8 cellular contexts compared by ENCODE assay signal in the genomic region with DNA sequence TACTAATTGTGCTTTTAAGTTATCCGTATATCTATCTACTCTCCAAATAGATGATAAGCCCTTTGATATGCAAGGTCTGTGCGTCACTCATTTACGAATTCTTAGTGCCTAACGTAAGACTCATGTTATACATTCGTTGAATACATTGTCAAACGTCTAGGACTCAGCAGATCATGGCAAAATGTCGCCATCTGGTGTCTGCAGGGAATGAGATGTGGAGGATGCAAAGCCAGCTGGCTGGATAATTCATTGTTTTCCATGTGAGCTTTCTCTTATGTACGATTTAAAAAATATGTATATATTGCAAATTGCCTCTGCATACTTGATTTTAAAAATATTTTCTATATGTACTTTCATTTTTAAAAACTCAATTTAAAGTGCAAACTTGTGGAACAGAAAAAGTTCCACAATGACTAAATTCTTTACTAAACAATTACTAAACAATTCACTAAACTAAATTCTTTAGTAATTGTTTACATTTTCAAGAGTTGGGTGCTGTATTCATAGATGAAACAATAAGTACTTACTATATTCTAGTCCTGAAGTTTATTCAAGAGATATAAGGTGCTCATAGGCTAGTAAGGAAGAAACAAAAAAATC. TPM values are rescaled to one million over a fixed set of nuclear protein-coding genes. Genes with fewer than 3 reads are reported as not detected.
DNase-seq lines count a peak whose midpoint lies in the region; ATAC-seq and TF ChIP-seq lines count a peak whose summit lies in the region.

No MANE protein-coding gene starts in this region.

- no peak overlapping the region for H3K27ac ChIP-seq in H9 (ENCODE audit: insufficient read length, low read depth, low read length)
- no peak overlapping the region for H3K27ac ChIP-seq in lung (ENCODE audit: low read depth in 1 of 2, low read length in 1 of 2)

- no peak overlapping the region for H4K5ac ChIP-seq in H9 (ENCODE audit: insufficient read length, low read depth, low read length)

- no peaks in the 10 kb centered on the region for H3K79me2 ChIP-seq in H9 (ENCODE audit: insufficient read depth, low read length)

- H4K20me1 ChIP-seq in H9 (ENCODE audit: control insufficient read depth, insufficient read depth, insufficient read length) = no peaks in the 10 kb centered on the region

- no TSS peak for BruUV-seq in Calu3 (replicated peaks; lab: Mats Ljungman, UMichigan)

- H3K36me3 ChIP-seq in lung (ENCODE audit: control insufficient read depth in 2 of 2, insufficient read depth in 2 of 2, low read length in 2 of 2) = no peaks in the 10 kb centered on the region

- H3K36me3 Mint-ChIP-seq in Calu3 (ENCODE audit: insufficient read depth, unreplicated experiment) (no peaks in the 10 kb centered on the region), H9 (ENCODE audit: insufficient read depth in 1 of 3, low read depth in 3 of 3) (0 out of 7 replicates have a peak, but pooled peaks cover 0 to 3% (median 0%) of the 10 kb centered on the region in 3 experiments)
- no peaks in the 10 kb centered on the region for H3K36me3 Mint-ChIP-seq in activated CD4-positive, alpha-beta T cell treated with anti-CD3 and anti-CD28 coated beads, Interleukin-2, amount 10 ng/mL, durations not matched to agents 7 days and 5 days (ENCODE audit: low read depth)

- peak; percentile 53 for ATAC-seq in lung (ENCODE audit: insufficient read depth, low FRiP score)

- no peak overlapping the region for H2BK5ac ChIP-seq in H9 (ENCODE audit: insufficient read length, low read length)

- no peak overlapping the region for H2BK12ac ChIP-seq in H9 (ENCODE audit: insufficient read length, low read depth, low read length)

- H3K4me3 Mint-ChIP-seq in Calu3 (ENCODE audit: low read depth, unreplicated experiment) (no peak overlapping the region), H9 (no peak overlapping the region)
- H3K4me3 Mint-ChIP-seq in activated CD4-positive, alpha-beta T cell treated with anti-CD3 and anti-CD28 coated beads, Interleukin-2, amount 10 ng/mL, durations not matched to agents 7 days and 5 days = no peak overlapping the region

- H3K9me3 ChIP-seq in H9 (ENCODE audit: control insufficient read depth, low read depth, low read length) (no peaks in the 10 kb centered on the region), lung (ENCODE audit: control insufficient read depth in 2 of 2, insufficient read depth in 1 of 2, low read length in 1 of 2) (no peaks in the 10 kb centered on the region)

- H2BK15ac ChIP-seq in H9 (ENCODE audit: low read depth, low read length) = no peak overlapping the region

- H3K27me3 Mint-ChIP-seq in Calu3 (ENCODE audit: unreplicated experiment) (peaks cover 28% of the 10 kb centered on the region), H9 (ENCODE audit: low read depth) (no peaks in the 10 kb centered on the region)
- peaks cover 8% of the 10 kb centered on the region for H3K27me3 Mint-ChIP-seq in activated CD4-positive, alpha-beta T cell treated with anti-CD3 and anti-CD28 coated beads, Interleukin-2, amount 10 ng/mL, durations not matched to agents 7 days and 5 days

- no peak overlapping the region for H3K9ac ChIP-seq in H9 (ENCODE audit: extremely low read depth, insufficient read length, low read length)

- no CpG with 5 or more reads among the region's 8 CpGs for WGBS in H9 (ENCODE audit: extremely low coverage, insufficient read length, low lambda C conversion rate)
- WGBS in lung, 2 donors = 6 to 10% methylated on average over 8 of the region's 8 CpGs

- peak; percentile 20 for TF ChIP-seq CTCF in Calu3 (IDR thresholded peaks at IDR 0.05; ENCODE audit: unreplicated experiment)
- TF ChIP-seq CTCF in H9 (conservative IDR thresholded peaks at IDR 0.05) = peak; percentile 91
- TF ChIP-seq CTCF in lung (IDR thresholded peaks at IDR 0.05; ENCODE audit: control extremely low read depth, extremely low read depth) = peak; percentile 41

- H3K18ac ChIP-seq in H9 (ENCODE audit: insufficient read length, low read depth, low read length) = no peak overlapping the region

- no peaks in the 10 kb centered on the region for H3K4me1 Mint-ChIP-seq in Calu3 (ENCODE audit: low read depth, unreplicated experiment)
- peaks cover 11 to 14% of the 10 kb centered on the region in 2 experiments for H3K4me1 Mint-ChIP-seq in H9
- peaks cover 2% of the 10 kb centered on the region for H3K4me1 Mint-ChIP-seq in activated CD4-positive, alpha-beta T cell treated with anti-CD3 and anti-CD28 coated beads, Interleukin-2, amount 10 ng/mL, durations not matched to agents 7 days and 5 days

- no peaks in the 10 kb centered on the region for H3K79me1 ChIP-seq in H9 (ENCODE audit: insufficient read depth, low read depth, low read length, poor library complexity, severe bottlenecking)

- no peak overlapping the region for H4K8ac ChIP-seq in H9 (replicated peaks; ENCODE audit: insufficient read length, low read depth, low read length)

- DNase-seq in Calu3 (peak; percentile 53), H9 (peak; percentile 60), NCI-H2227 treated with DMSO at 0.1 percent for 48 hours (lab: John Stamatoyannopoulos, UW) (peak; percentile 43), dermis blood vessel endothelial cell (peak; percentile 88), lung (ENCODE audit: low spot score) (peak; percentile 34), GOT3 (lab: John Stamatoyannopoulos, UW) (no peak)
- peak; percentile 71 for DNase-seq in activated CD4-positive, alpha-beta T cell treated with anti-CD3 and anti-CD28 coated beads, Interleukin-2, amount 10 ng/mL, durations not matched to agents 7 days and 5 days
- DNase-seq in stimulated activated CD8-positive, alpha-beta memory T cell treated with anti-CD3 and anti-CD28 coated beads, Interleukin-7, amount 100 ng/mL, for 4 hours (ENCODE audit: low read depth in 2 of 2) = peak; percentile 12 to 21

- H3K4me2 ChIP-seq in H9 (ENCODE audit: insufficient read depth, insufficient read length, low read length) = no peak overlapping the region

- CTCF ChIA-PET in Calu3 (lab: Charles Lee) = interaction anchor here (0.7 to 1.7 kb wide), 7 partner anchors 40 to 300 kb away, joined by 3 to 18 read pairs (median 5); a partner anchor contains a TSS
- CTCF ChIA-PET in activated CD4-positive, alpha-beta T cell treated with anti-CD3 and anti-CD28 coated beads, Interleukin-2, amount 10 ng/mL, durations not matched to agents 7 days and 5 days (lab: Charles Lee) = interaction anchor here (0.6 to 2.2 kb wide), 9 partner anchors 8 to 90 kb away, joined by 3 to 7 read pairs (median 5); no protein-coding TSS in a partner anchor

- H3K23me2 ChIP-seq in H9 (ENCODE audit: insufficient read length, low read depth, low read length, poor library complexity, severe bottlenecking) = no peaks in the 10 kb centered on the region

- H3K27me3 ChIP-seq in H9 (ENCODE audit: insufficient read depth, low read length) = no peaks in the 10 kb centered on the region
- no peaks in the 10 kb centered on the region for H3K27me3 ChIP-seq in lung (ENCODE audit: control insufficient read depth, insufficient read depth)

- no peak overlapping the region for H2AK5ac ChIP-seq in H9 (ENCODE audit: insufficient read length, low read length)

- H3K56ac ChIP-seq in H9 (ENCODE audit: insufficient read length, low read depth, low read length) = no peak overlapping the region

- no peak overlapping the region for H2BK20ac ChIP-seq in H9 (ENCODE audit: low read depth, low read length, poor library complexity, severe bottlenecking)

- intact Hi-C loops in Calu3 (cut with micrococcal nuclease; ENCODE audit: unreplicated experiment) = loop anchor here (1.0 kb wide), 3 partner anchors 66 to 196 kb away; no protein-coding TSS in a partner anchor

- no peak overlapping the region for H2BK120ac ChIP-seq in H9 (ENCODE audit: low read depth, low read length, poor library complexity, severe bottlenecking)

- no peak overlapping the region for H3K14ac ChIP-seq in H9 (ENCODE audit: insufficient read depth, low read length)

- H3K4me1 ChIP-seq in H9 (ENCODE audit: insufficient read depth, low read length) (no peaks in the 10 kb centered on the region; the same call in 1 of the 2 replicates), lung (ENCODE audit: control insufficient read depth in 2 of 2, insufficient read depth in 2 of 2, low read length in 2 of 2) (no peaks in the 10 kb centered on the region)

- no peaks in the 10 kb centered on the region for H3K9me3 Mint-ChIP-seq in Calu3 (ENCODE audit: low read depth, unreplicated experiment)
- H3K9me3 Mint-ChIP-seq in H9 = peaks cover 0 to 3% of the 10 kb centered on the region in 2 experiments; a peak in 3 of 5 replicates
- no peaks in the 10 kb centered on the region for H3K9me3 Mint-ChIP-seq in activated CD4-positive, alpha-beta T cell treated with anti-CD3 and anti-CD28 coated beads, Interleukin-2, amount 10 ng/mL, durations not matched to agents 7 days and 5 days

- no peak overlapping the region for H3K4me3 ChIP-seq in lung

- H4K91ac ChIP-seq in H9 (ENCODE audit: insufficient read length, low read depth, low read length) = no peak overlapping the region

- H3K4ac ChIP-seq in H9 (ENCODE audit: low read depth, low read length) = no peak overlapping the region

- no peak overlapping the region for H3K23ac ChIP-seq in H9 (ENCODE audit: insufficient read length, low read depth, low read length)

- POLR2A ChIA-PET in activated CD4-positive, alpha-beta T cell treated with anti-CD3 and anti-CD28 coated beads, Interleukin-2, amount 10 ng/mL, durations not matched to agents 7 days and 5 days (lab: Charles Lee) = interaction anchor here (0.7 kb wide), 1 partner anchor 31 kb away, joined by 3 read pairs; no protein-coding TSS in a partner anchor

- no peak overlapping the region for H2AFZ ChIP-seq in H9 (ENCODE audit: low read length)

- no peak overlapping the region for H3K27ac Mint-ChIP-seq in Calu3 (ENCODE audit: unreplicated experiment)
- no peak overlapping the region for H3K27ac Mint-ChIP-seq in H9
- no peak overlapping the region for H3K27ac Mint-ChIP-seq in activated CD4-positive, alpha-beta T cell treated with anti-CD3 and anti-CD28 coated beads, Interleukin-2, amount 10 ng/mL, durations not matched to agents 7 days and 5 days

- no peak overlapping the region for H3T11ph ChIP-seq in H9 (ENCODE audit: low read length)

RNA-seq across cellular contexts. Expression of a gene that starts 33.8 kb away (rescaled TPM):
- total RNA-seq in Calu3 (2022) (10.3 TPM in 2 replicates), H9 (2021) (46.5 and 49.2 TPM in 2 replicates), dermis blood vessel endothelial cell (6.1 and 10.2 TPM in 2 replicates), lung (10 to 100 TPM; 10.7 to 10.8 TPM)
- 10 to 100 TPM; 11.2 to 13.7 TPM for total RNA-seq in activated CD4-positive, alpha-beta T cell treated with anti-CD3 and anti-CD28 coated beads, Interleukin-2, amount 10 ng/mL, durations not matched to agents 7 days and 5 days
- 1 to 10 TPM; 6.7 to 7.2 TPM for polyA plus RNA-seq in lung

RNA-seq across cellular contexts. Expression of a gene that starts 46.6 kb away (rescaled TPM):
- not detected in 2 replicates for total RNA-seq in Calu3 (2022)
- total RNA-seq in H9 (2021) = not detected in 2 replicates
- total RNA-seq in activated CD4-positive, alpha-beta T cell treated with anti-CD3 and anti-CD28 coated beads, Interleukin-2, amount 10 ng/mL, durations not matched to agents 7 days and 5 days = not detected
- total RNA-seq in dermis blood vessel endothelial cell = not detected in 2 replicates
- total RNA-seq in lung = not detected
- polyA plus RNA-seq in lung = not detected

RNA-seq across cellular contexts. Expression of a gene that starts 53.3 kb away (rescaled TPM):
- 0.10 and 0.45 TPM in 2 replicates for total RNA-seq in Calu3 (2022)
- 0.64 and 0.77 TPM in 2 replicates for total RNA-seq in H9 (2021)
- total RNA-seq in activated CD4-positive, alpha-beta T cell treated with anti-CD3 and anti-CD28 coated beads, Interleukin-2, amount 10 ng/mL, durations not matched to agents 7 days and 5 days = not detected
- 2.5 and 4.9 TPM in 2 replicates for total RNA-seq in dermis blood vessel endothelial cell
- total RNA-seq in lung = 1 to 10 TPM; 1.6 to 2.7 TPM
- polyA plus RNA-seq in lung = under 1 TPM; 0.72 to 0.77 TPM

Comparison
In these comparisons a context has a peak if more than half of its experiments do, and no peak if none do; other contexts are left out.
1. CTCF ChIP-seq: peak in every context shown above with its lines; median percentile 91 in H9; 41 in lung; 20 in Calu3.